28 cellular contexts compared by ENCODE assay signal in the genomic region with DNA sequence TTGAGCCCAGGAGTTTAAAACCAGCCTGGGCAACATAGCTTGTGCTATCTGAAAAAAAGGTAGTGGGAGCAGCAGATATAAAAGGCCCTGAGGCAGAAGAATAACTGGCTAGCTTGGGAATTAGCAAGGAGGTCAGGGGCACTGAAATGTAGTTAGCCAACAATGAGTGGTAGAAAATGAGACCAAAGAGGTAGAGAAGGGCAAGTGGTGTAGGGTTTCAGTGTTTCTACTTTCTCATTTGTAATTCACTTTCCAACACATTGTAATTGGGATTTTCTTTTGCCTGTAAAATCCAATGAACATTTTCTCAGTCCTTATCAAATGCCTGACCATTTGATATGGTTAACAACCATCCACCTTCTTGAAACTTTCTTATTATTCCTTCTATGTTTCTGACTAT.
DNase-seq lines count a peak whose midpoint lies in the region; ATAC-seq, FAIRE-seq and TF ChIP-seq lines count a peak whose summit lies in the region.
"Had no signal": no experiment of that assay in that cellular context is flagged by ENCODE, and none has a peak within 500 bp of the region (broad histone marks: within the 10 kb centered on the region; RNA-seq: fewer than 3 reads in every experiment).

No MANE protein-coding gene starts in this region.

- no peaks in the 10 kb centered on the region for H4K20me1 ChIP-seq in GM23338 (replicated peaks; ENCODE audit: insufficient read depth)

- CTCF ChIA-PET in activated CD8-positive, alpha-beta T cell treated with anti-CD3 and anti-CD28 coated beads for 36 hours (lab: Charles Lee): interaction anchor here (1.0 kb wide), 1 partner anchor 10 kb away, joined by 4 read pairs; no protein-coding TSS in a partner anchor
- CTCF ChIA-PET in activated CD8-positive, alpha-beta T cell treated with anti-CD3 and anti-CD28 coated beads, Interleukin-2, amount 10 ng/mL, durations not matched to agents 7 days and 5 days (lab: Charles Lee): interaction anchor here (1.1 to 1.4 kb wide), 4 partner anchors 9 to 100 kb away, joined by 3 read pairs; no protein-coding TSS in a partner anchor

- H3K27ac Mint-ChIP-seq in activated CD8-positive, alpha-beta T cell treated with anti-CD3 and anti-CD28 coated beads for 36 hours: peak overlapping the region; percentile 8
- no peak overlapping the region for H3K27ac Mint-ChIP-seq in activated CD8-positive, alpha-beta T cell treated with anti-CD3 and anti-CD28 coated beads, Interleukin-2, amount 10 ng/mL, durations not matched to agents 7 days and 5 days
- H3K27ac Mint-ChIP-seq in GM23338: no peak overlapping the region
- H3K27ac Mint-ChIP-seq in dendritic cell treated with granulocyte-macrophage colony-stimulating factor and Interleukin-4, amounts not matched to agents 40 ng/mL and 50 ng/mL, for 4 days: peak overlapping the region; percentile 87
- H3K27ac Mint-ChIP-seq: neural progenitor cell had no signal

- H3K27me3 Mint-ChIP-seq in activated CD8-positive, alpha-beta T cell treated with anti-CD3 and anti-CD28 coated beads for 36 hours: no peaks in the 10 kb centered on the region
- no peaks in the 10 kb centered on the region for H3K27me3 Mint-ChIP-seq in activated CD8-positive, alpha-beta T cell treated with anti-CD3 and anti-CD28 coated beads, Interleukin-2, amount 10 ng/mL, durations not matched to agents 7 days and 5 days (ENCODE audit: low read depth)
- H3K27me3 Mint-ChIP-seq in GM23338 (ENCODE audit: insufficient read depth, low read depth, poor library complexity): peaks cover 3% of the 10 kb centered on the region
- H3K27me3 Mint-ChIP-seq in dendritic cell treated with granulocyte-macrophage colony-stimulating factor and Interleukin-4, amounts not matched to agents 40 ng/mL and 50 ng/mL, for 4 days: no peaks in the 10 kb centered on the region

- H3K36me3 ChIP-seq in GM23338 (ENCODE audit: insufficient read depth) (no peaks in the 10 kb centered on the region), gastrocnemius medialis (no peaks in the 10 kb centered on the region), WERI-Rb-1 (no peaks in the 10 kb centered on the region; the same call in 1 of the 2 replicates)
- H3K36me3 ChIP-seq: neural progenitor cell, vagina had no signal

- no peak overlapping the region for H3K4me3 Mint-ChIP-seq in activated CD8-positive, alpha-beta T cell treated with anti-CD3 and anti-CD28 coated beads for 36 hours
- no peak overlapping the region for H3K4me3 Mint-ChIP-seq in activated CD8-positive, alpha-beta T cell treated with anti-CD3 and anti-CD28 coated beads, Interleukin-2, amount 10 ng/mL, durations not matched to agents 7 days and 5 days
- H3K4me3 Mint-ChIP-seq in GM23338: no peak overlapping the region
- H3K4me3 Mint-ChIP-seq in dendritic cell treated with granulocyte-macrophage colony-stimulating factor and Interleukin-4, amounts not matched to agents 40 ng/mL and 50 ng/mL, for 4 days: no peak overlapping the region
- H3K4me3 Mint-ChIP-seq: neural progenitor cell had no signal

- H3F3A ChIP-seq in GM23338 (replicated peaks; ENCODE audit: low read depth): no peaks in the 10 kb centered on the region

- no peak overlapping the region for H2AFZ ChIP-seq in GM23338
- H2AFZ ChIP-seq: neural progenitor cell had no signal

- H3K27me3 ChIP-seq in GM23338 (ENCODE audit: insufficient read depth) (no peaks in the 10 kb centered on the region), gastrocnemius medialis (no peaks in the 10 kb centered on the region), WERI-Rb-1 (ENCODE audit: insufficient read depth, low read depth, severe bottlenecking) (no peaks in the 10 kb centered on the region)
- H3K27me3 ChIP-seq: neural progenitor cell, SJSA1, vagina had no signal

- no peak for ATAC-seq in activated CD8-positive, alpha-beta T cell treated with anti-CD3 and anti-CD28 coated beads for 36 hours
- ATAC-seq in activated CD8-positive, alpha-beta T cell treated with anti-CD3 and anti-CD28 coated beads, Interleukin-2, amount 10 ng/mL, durations not matched to agents 7 days and 5 days: no peak
- ATAC-seq in GM23338 (peak; percentile 41), gastrocnemius medialis (no peak)
- ATAC-seq: sciatic nerve; stimulated activated naive CD8-positive, alpha-beta T cell treated with anti-CD3 and anti-CD28 coated beads, Interleukin-15, Interleukin-2, amounts not matched to agents 100 U/mL and 50 U/mL, for 24 hours had no signal

- no peaks in the 10 kb centered on the region for H3K9me3 ChIP-seq in gastrocnemius medialis
- no peaks in the 10 kb centered on the region for H3K9me3 ChIP-seq in WERI-Rb-1 (ENCODE audit: severe bottlenecking)
- H3K9me3 ChIP-seq: SJSA1, vagina had no signal

- H3K4me2 ChIP-seq in GM23338: peak overlapping the region; percentile 45; the same call in 1 of the 2 replicates
- H3K4me2 ChIP-seq: neural progenitor cell had no signal

- H3K9me2 ChIP-seq in GM23338 (ENCODE audit: insufficient read depth): no peaks in the 10 kb centered on the region

- no peaks in the 10 kb centered on the region for H3K9me3 Mint-ChIP-seq in activated CD8-positive, alpha-beta T cell treated with anti-CD3 and anti-CD28 coated beads for 36 hours
- H3K9me3 Mint-ChIP-seq in activated CD8-positive, alpha-beta T cell treated with anti-CD3 and anti-CD28 coated beads, Interleukin-2, amount 10 ng/mL, durations not matched to agents 7 days and 5 days (ENCODE audit: insufficient read depth): no peaks in the 10 kb centered on the region
- H3K9me3 Mint-ChIP-seq in GM23338: no peaks in the 10 kb centered on the region
- no peaks in the 10 kb centered on the region for H3K9me3 Mint-ChIP-seq in dendritic cell treated with granulocyte-macrophage colony-stimulating factor and Interleukin-4, amounts not matched to agents 40 ng/mL and 50 ng/mL, for 4 days
- H3K9me3 Mint-ChIP-seq: neural progenitor cell had no signal

- H3K4me1 ChIP-seq in GM23338 (ENCODE audit: insufficient read depth) (peaks cover 21% of the 10 kb centered on the region), gastrocnemius medialis (peaks cover 62 to 90% of the 10 kb centered on the region in 2 donors)
- H3K4me1 ChIP-seq: SJSA1 had no signal

- no peak overlapping the region for H3K27ac ChIP-seq in GM23338 (ENCODE audit: low read depth)
- H3K27ac ChIP-seq in gastrocnemius medialis: peak overlapping the region; percentile 82 to 100 (median 93)
- H3K27ac ChIP-seq in WERI-Rb-1: no peak overlapping the region
- H3K27ac ChIP-seq: neural progenitor cell, SJSA1, vagina had no signal

- no peak for DNase-seq in activated CD8-positive, alpha-beta T cell treated with anti-CD3 and anti-CD28 coated beads for 36 hours
- no peak for DNase-seq in activated CD8-positive, alpha-beta T cell treated with anti-CD3 and anti-CD28 coated beads, Interleukin-2, amount 10 ng/mL, durations not matched to agents 7 days and 5 days
- no peak for DNase-seq in GM23338 (ENCODE audit: low spot score)
- no peak for DNase-seq in gastrocnemius medialis
- DNase-seq in HTR-8/SVneo (ENCODE audit: insufficient read length, low spot score): no peak
- no peak for DNase-seq in WERI-Rb-1
- no peak for DNase-seq in HuH-7 (ENCODE audit: low spot score)
- DNase-seq: activated CD4-positive, alpha-beta T cell treated with anti-CD3 and anti-CD28 coated beads for 1 hour; activated CD8-positive, alpha-beta memory T cell treated with anti-CD3 and anti-CD28 coated beads for 24 hours; activated effector memory CD4-positive, alpha-beta T cell treated with anti-CD3 and anti-CD28 coated beads, Interleukin-2, amount 50 U/mL, for 16 hours; activated T-cell treated with anti-CD3 and anti-CD28 coated beads, Interleukin-2, amount 50 U/mL, for 1 hour; cerebellar nuclear complex; glutamatergic neuron; NCI-H1048; NCI-H1694 treated with DMSO at 0.1 percent for 48 hours; NCI-H524; posterior cingulate gyrus; RPMI8226; stimulated activated CD4-positive, alpha-beta T cell treated with anti-CD3 and anti-CD28 coated beads, Interleukin-4, amount 100 ng/mL, for 4 hours; stimulated activated naive CD8-positive, alpha-beta T cell treated with anti-CD3 and anti-CD28 coated beads, Interleukin-15, Interleukin-2, amounts not matched to agents 100 U/mL and 50 U/mL, for 24 hours; T-helper 1 cell had no signal

- H3K79me2 ChIP-seq in GM23338 (replicated peaks; ENCODE audit: insufficient read depth): no peaks in the 10 kb centered on the region

- H3K4me3 ChIP-seq in GM23338 (no peak overlapping the region), gastrocnemius medialis (no peak overlapping the region), WERI-Rb-1 (ENCODE audit: low read depth, low read length) (no peak overlapping the region)
- H3K4me3 ChIP-seq: lung, neural progenitor cell, SJSA1, vagina had no signal

- no peak for FAIRE-seq in HTR-8/SVneo (lab: Jason Lieb, UNC)
- FAIRE-seq: H54 had no signal

- in situ Hi-C loops in gastrocnemius medialis (cut with MboI; ENCODE audit: low sequenced_read_pairs in 4 of 4): loop anchor here in 1 of 4 donors (10.0 kb wide), 1 partner anchor 73 kb away; no protein-coding TSS in a partner anchor

- H3K4me1 Mint-ChIP-seq in activated CD8-positive, alpha-beta T cell treated with anti-CD3 and anti-CD28 coated beads for 36 hours (ENCODE audit: low read depth): peaks cover 76% of the 10 kb centered on the region
- H3K4me1 Mint-ChIP-seq in activated CD8-positive, alpha-beta T cell treated with anti-CD3 and anti-CD28 coated beads, Interleukin-2, amount 10 ng/mL, durations not matched to agents 7 days and 5 days (ENCODE audit: low read depth): peaks cover 37% of the 10 kb centered on the region
- peaks cover 37% of the 10 kb centered on the region for H3K4me1 Mint-ChIP-seq in GM23338
- peaks cover 78% of the 10 kb centered on the region for H3K4me1 Mint-ChIP-seq in dendritic cell treated with granulocyte-macrophage colony-stimulating factor and Interleukin-4, amounts not matched to agents 40 ng/mL and 50 ng/mL, for 4 days (ENCODE audit: low read depth)

- TF ChIP-seq CTCF in activated CD8-positive, alpha-beta T cell treated with anti-CD3 and anti-CD28 coated beads for 36 hours (IDR thresholded peaks at IDR 0.05): no peak
- no peak for TF ChIP-seq CTCF in GM23338 (conservative IDR thresholded peaks at IDR 0.05; ENCODE audit: low read depth in 2 of 2)
- TF ChIP-seq CTCF in gastrocnemius medialis (IDR thresholded peaks at IDR 0.05 in 4 of 5, conservative IDR thresholded peaks at IDR 0.05 in 1 of 5): no peak
- no peak for TF ChIP-seq CTCF in WERI-Rb-1 (IDR thresholded peaks at IDR 0.05; ENCODE audit: low read depth, low read length)

- intact Hi-C loops in activated CD8-positive, alpha-beta T cell treated with anti-CD3 and anti-CD28 coated beads for 36 hours (cut with micrococcal nuclease): no loop called here
- intact Hi-C loops in dendritic cell treated with granulocyte-macrophage colony-stimulating factor and Interleukin-4, amounts not matched to agents 40 ng/mL and 50 ng/mL, for 4 days (cut with micrococcal nuclease): no loop called here
- intact Hi-C loops in gastrocnemius medialis (cut with DNase I; ENCODE audit: low total_unique reads): no loop called here

- H3K36me3 Mint-ChIP-seq in activated CD8-positive, alpha-beta T cell treated with anti-CD3 and anti-CD28 coated beads for 36 hours (ENCODE audit: low read depth): peaks cover 32% of the 10 kb centered on the region
- H3K36me3 Mint-ChIP-seq in activated CD8-positive, alpha-beta T cell treated with anti-CD3 and anti-CD28 coated beads, Interleukin-2, amount 10 ng/mL, durations not matched to agents 7 days and 5 days (ENCODE audit: low read depth): peaks cover 51% of the 10 kb centered on the region
- H3K36me3 Mint-ChIP-seq in GM23338 (ENCODE audit: low read depth): no peaks in the 10 kb centered on the region
- H3K36me3 Mint-ChIP-seq in dendritic cell treated with granulocyte-macrophage colony-stimulating factor and Interleukin-4, amounts not matched to agents 40 ng/mL and 50 ng/mL, for 4 days (ENCODE audit: low read depth): peaks cover 26% of the 10 kb centered on the region

- no peak for TF ChIP-seq POLR2A in gastrocnemius medialis (IDR thresholded peaks at IDR 0.05)

- POLR2A ChIA-PET in activated CD8-positive, alpha-beta T cell treated with anti-CD3 and anti-CD28 coated beads for 36 hours (lab: Charles Lee): interaction anchor here (1.5 to 1.6 kb wide), 2 partner anchors 10 to 38 kb away, joined by 3 to 4 read pairs; no protein-coding TSS in a partner anchor
- POLR2A ChIA-PET in activated CD8-positive, alpha-beta T cell treated with anti-CD3 and anti-CD28 coated beads, Interleukin-2, amount 10 ng/mL, durations not matched to agents 7 days and 5 days (lab: Charles Lee): no interaction called here

Comparison
In these comparisons a context has a peak if more than half of its experiments do, and no peak if none do; other contexts are left out.
1. H3K27ac Mint-ChIP-seq: peak in activated CD8-positive, alpha-beta T cell treated with anti-CD3 and anti-CD28 coated beads for 36 hours (single experiment) and dendritic cell treated with granulocyte-macrophage colony-stimulating factor and Interleukin-4, amounts not matched to agents 40 ng/mL and 50 ng/mL, for 4 days (single experiment); none in activated CD8-positive, alpha-beta T cell treated with anti-CD3 and anti-CD28 coated beads, Interleukin-2, amount 10 ng/mL, durations not matched to agents 7 days and 5 days (single experiment) and GM23338 (single experiment).
2. H3K27ac ChIP-seq: peak in gastrocnemius medialis (4 of 4); none in GM23338 (single experiment) and WERI-Rb-1 (single experiment).